In the genomic region with DNA sequence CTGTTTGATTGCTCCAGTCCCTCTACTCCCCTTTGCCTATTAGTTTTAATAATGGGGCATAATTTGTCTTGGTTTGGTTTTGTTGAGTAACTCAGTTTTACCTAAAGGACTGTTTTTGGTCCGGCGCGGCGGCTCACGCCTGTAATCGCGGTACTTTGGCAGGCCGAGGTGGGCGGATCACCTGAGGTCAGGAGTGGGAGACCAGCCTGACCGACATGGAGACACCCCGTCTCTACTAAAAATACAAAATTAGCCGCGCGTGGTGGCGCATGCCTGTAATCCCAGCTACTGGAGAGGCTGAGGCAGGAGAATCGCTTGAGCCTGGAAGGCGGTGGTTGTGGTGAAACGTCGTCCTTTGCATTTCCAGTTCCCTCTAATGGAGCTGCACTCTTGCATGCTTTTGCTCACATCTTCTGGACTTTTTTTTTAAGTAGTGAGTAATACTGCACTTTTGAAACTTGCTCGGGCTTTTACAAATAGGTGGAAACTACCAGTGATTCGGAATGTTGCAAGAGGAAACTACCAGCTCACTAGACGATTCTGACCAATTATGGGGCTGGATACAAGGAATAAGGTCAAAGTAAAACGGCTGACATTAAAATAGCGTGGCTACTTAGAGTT, we compare ENCODE assay signal across 8 cellular contexts. TPM values are rescaled to one million over a fixed set of nuclear protein-coding genes. Genes with fewer than 3 reads are reported as not detected.
DNase-seq lines count a peak whose midpoint lies in the region; ATAC-seq and TF ChIP-seq lines count a peak whose summit lies in the region.

No MANE protein-coding gene starts in this region.

- CTCF ChIA-PET in AG04449 (lab: Yijun Ruan, JAX) = interaction anchor here (0.6 to 1.1 kb wide), 4 partner anchors 31 to 108 kb away, joined by 3 read pairs; a partner anchor contains a TSS

- DNase-seq in AG04449 (ENCODE audit: low read depth, low spot score) = peak; percentile 58
- no peak for DNase-seq in SJSA1 (ENCODE audit: low read depth in 1 of 2, low spot score in 2 of 2)
- DNase-seq in thoracic aorta (ENCODE audit: low spot score) = no peak
- no peak for DNase-seq in NCI-H2081 treated with DMSO at 0.1 percent for 48 hours (lab: John Stamatoyannopoulos, UW)

- H3K27ac ChIP-seq in SJSA1 (peak overlapping the region; percentile 0; the same call in 1 of the 2 replicates), cingulate gyrus (ENCODE audit: low read depth, low read length) (peak overlapping the region; percentile 51), muscle layer of colon (ENCODE audit: low read depth, low read length) (peak overlapping the region; percentile 71), thoracic aorta (peak overlapping the region; percentile 68 to 82)

- TF ChIP-seq CTCF in AG04449 (IDR thresholded peaks at IDR 0.05; ENCODE audit: insufficient read depth, low read length, missing control alignments) (no peak), thoracic aorta (IDR thresholded peaks at IDR 0.05) (no peak)

- ATAC-seq in GM19023 (IDR thresholded peaks at IDR 0.05; ENCODE audit: unreplicated experiment) (peak; percentile 7), HG03108 (IDR thresholded peaks at IDR 0.05; ENCODE audit: unreplicated experiment) (peak; percentile 9), thoracic aorta (ENCODE audit: insufficient number of reproducible peaks, low FRiP score, low read depth) (peak; percentile 71)

- H3K4me3 ChIP-seq in AG04449 (ENCODE audit: low read depth, low read length) (peak overlapping the region; percentile 37), SJSA1 (peak overlapping the region; percentile 86), muscle layer of colon (ENCODE audit: low read depth in 1 of 2, low read length in 2 of 2) (peak overlapping the region in 1 of 2 donors; percentile 77), thoracic aorta (peak overlapping the region; percentile 87)

- H3K9me3 ChIP-seq in SJSA1 (replicated peaks) (no peaks in the 10 kb centered on the region), muscle layer of colon (ENCODE audit: low read length) (no peaks in the 10 kb centered on the region), thoracic aorta (no peaks in the 10 kb centered on the region)

- H3K36me3 ChIP-seq in SJSA1 = peaks cover 70% of the 10 kb centered on the region
- peaks cover 39% of the 10 kb centered on the region for H3K36me3 ChIP-seq in muscle layer of colon (ENCODE audit: insufficient read depth, low read length)
- H3K36me3 ChIP-seq in thoracic aorta = peaks cover 21% of the 10 kb centered on the region

- H3K9ac ChIP-seq in muscle layer of colon (ENCODE audit: low read length) = no peak overlapping the region

- POLR2A ChIA-PET in AG04449 (lab: Yijun Ruan, JAX) = interaction anchor here (0.7 to 1.4 kb wide), 7 partner anchors 31 to 147 kb away, joined by 3 to 8 read pairs (median 5); a partner anchor contains a TSS

- no peaks in the 10 kb centered on the region for H3K27me3 ChIP-seq in SJSA1 (replicated peaks)
- H3K27me3 ChIP-seq in muscle layer of colon (ENCODE audit: control insufficient read depth in 1 of 2, insufficient read depth in 2 of 2, low read length in 2 of 2) = no peaks in the 10 kb centered on the region
- H3K27me3 ChIP-seq in thoracic aorta (replicated peaks; ENCODE audit: insufficient read depth) = no peaks in the 10 kb centered on the region

- H3K4me1 ChIP-seq in SJSA1 (replicated peaks) (peaks cover 16% of the 10 kb centered on the region), muscle layer of colon (ENCODE audit: insufficient read depth, low read length) (peaks cover 27% of the 10 kb centered on the region), thoracic aorta (ENCODE audit: control insufficient read depth in 1 of 2, low read depth in 2 of 2) (peaks cover 30 to 41% of the 10 kb centered on the region in 2 donors)

RNA-seq across cellular contexts. Expression of a gene that starts 0.7 kb away (rescaled TPM):
- 13.7 and 18.0 TPM in 2 replicates for total RNA-seq in SJSA1 (2014; rRNA removed; shearing (Covaris generic))
- total RNA-seq in thoracic aorta = 10 to 100 TPM; 22.9 to 38.1 TPM

RNA-seq across cellular contexts. Expression of a gene that starts 33.1 kb away (rescaled TPM):
- 813 and 826 TPM in 2 replicates for total RNA-seq in SJSA1 (2014; rRNA removed; shearing (Covaris generic))
- 100 to 1,000 TPM; 240 to 371 TPM for total RNA-seq in thoracic aorta

RNA-seq across cellular contexts. Expression of a gene that starts 51.1 kb away (rescaled TPM):
- total RNA-seq in SJSA1 (2014; rRNA removed; shearing (Covaris generic)) = not detected in 2 replicates
- 1 to 10 TPM in 1 of 2 donors, not detected in 1; 1.4 TPM for total RNA-seq in thoracic aorta

Comparison
In these comparisons a context has a peak if more than half of its experiments do, and no peak if none do; other contexts are left out.
1. ATAC-seq: peak in every context shown above with its lines; median percentile 71 in thoracic aorta; 9 in HG03108; 7 in GM19023.
2. H3K27ac ChIP-seq: peak in every context shown above with its lines; median percentile 75 in thoracic aorta; 71 in muscle layer of colon; 51 in cingulate gyrus; 0 in SJSA1.